In the genomic region with DNA sequence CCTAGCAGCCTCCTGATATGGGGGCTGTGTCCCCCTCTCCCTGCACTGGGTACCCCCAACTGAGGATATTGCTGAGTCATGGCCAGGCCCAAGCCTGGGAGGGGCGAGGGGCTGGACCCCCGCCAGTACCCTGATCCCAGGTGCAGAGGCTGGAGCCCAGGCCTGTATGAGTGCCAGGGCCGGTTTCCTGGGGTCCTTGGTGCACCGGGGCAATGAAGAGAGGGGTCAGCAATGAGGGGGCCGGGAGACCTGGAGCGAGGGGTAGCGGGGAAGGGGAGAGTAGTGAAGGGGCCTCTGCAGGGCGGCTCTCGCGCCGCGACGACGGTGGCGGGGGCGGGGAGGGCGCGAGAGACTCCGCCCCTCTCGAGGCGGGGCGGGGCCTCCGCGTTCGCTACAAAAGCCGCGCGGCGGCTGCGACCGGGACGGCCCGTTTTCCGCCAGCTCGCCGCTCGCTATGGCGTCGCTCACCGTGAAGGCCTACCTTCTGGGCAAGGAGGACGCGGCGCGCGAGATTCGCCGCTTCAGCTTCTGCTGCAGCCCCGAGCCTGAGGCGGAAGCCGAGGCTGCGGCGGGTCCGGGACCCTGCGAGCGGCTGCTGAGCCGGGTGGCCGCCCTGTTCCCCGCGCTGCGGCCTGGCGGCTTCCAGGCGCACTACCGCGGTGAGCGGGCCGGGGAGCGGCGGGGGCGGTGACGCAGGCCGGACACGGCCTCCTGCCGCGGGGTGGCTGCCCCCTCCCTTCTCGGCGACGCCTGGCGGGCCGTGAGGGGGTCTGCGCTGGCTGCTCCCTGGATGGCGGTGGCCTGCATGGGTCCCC, we compare ENCODE assay signal across 1 cellular context.
A peak's percentile ranks its signal among the peaks of the same experiment; 100 is the strongest.
TF ChIP-seq lines count a peak whose summit lies in the region.

A gene (plus strand): TSS at position 423 of the 815 bp plus-strand sequence. CDS start 32 bp downstream, at position 455.

TF ChIP-seq in H1, 55 proteins besides CTCF, POLR2A, EP300 and RAD21 (continued from another document):
- TF ChIP-seq, protein P1, sequence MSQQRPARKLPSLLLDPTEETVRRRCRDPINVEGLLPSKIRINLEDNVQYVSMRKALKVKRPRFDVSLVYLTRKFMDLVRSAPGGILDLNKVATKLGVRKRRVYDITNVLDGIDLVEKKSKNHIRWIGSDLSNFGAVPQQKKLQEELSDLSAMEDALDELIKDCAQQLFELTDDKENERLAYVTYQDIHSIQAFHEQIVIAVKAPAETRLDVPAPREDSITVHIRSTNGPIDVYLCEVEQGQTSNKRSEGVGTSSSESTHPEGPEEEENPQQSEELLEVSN (IDR thresholded peaks at IDR 0.05), result no peak; the same call in 1 of the 2 replicates
- TF ChIP-seq CBX8 (IDR thresholded peaks at IDR 0.05; ENCODE audit: borderline replicate concordance, low read depth, low read length) (no peak), FOSL1 (IDR thresholded peaks at IDR 0.05; ENCODE audit: insufficient read depth, low read depth, low read length) (no peak), CHD1 (IDR thresholded peaks at IDR 0.05; ENCODE audit: low read depth, low read length) (no peak), ASH2L (IDR thresholded peaks at IDR 0.05; ENCODE audit: low read length) (peak; percentile 49), SP4 (IDR thresholded peaks at IDR 0.05; ENCODE audit: low read length) (0 out of 2 replicates have a peak, but pooled peaks have one; percentile 13), NANOG (IDR thresholded peaks at IDR 0.05; ENCODE audit: insufficient read depth, low read depth, low read length, poor library complexity, severe bottlenecking) (no peak), TAF7 (optimal IDR thresholded peaks at IDR 0.05; ENCODE audit: borderline replicate concordance, low read depth, low read length) (no peak), RXRA (IDR thresholded peaks at IDR 0.05; ENCODE audit: insufficient read depth, low read depth, low read length) (no peak), SAP30 (IDR thresholded peaks at IDR 0.05; ENCODE audit: insufficient read depth, insufficient replicate concordance, low read length) (no peak), POU5F1 (IDR thresholded peaks at IDR 0.05; ENCODE audit: low read depth, low read length) (no peak), SP2 (IDR thresholded peaks at IDR 0.05; ENCODE audit: low read length) (no peak), RBBP5 (IDR thresholded peaks at IDR 0.05; ENCODE audit: borderline replicate concordance, low read depth, low read length) (no peak; the same call in 1 of the 2 replicates), NRF1 (IDR thresholded peaks at IDR 0.05; ENCODE audit: low read depth, low read length) (no peak), SRF (IDR thresholded peaks at IDR 0.05; ENCODE audit: low read depth, low read length) (no peak), GABPA (IDR thresholded peaks at IDR 0.05; ENCODE audit: borderline replicate concordance, insufficient read depth, low read length) (no peak), TBP (IDR thresholded peaks at IDR 0.05; ENCODE audit: low read depth, low read length) (peak; percentile 89), EGR1 (IDR thresholded peaks at IDR 0.05; ENCODE audit: borderline replicate concordance, low read depth, low read length) (peak; percentile 75; the same call in 1 of the 2 replicates), CTBP2 (IDR thresholded peaks at IDR 0.05; ENCODE audit: borderline replicate concordance, insufficient read depth, insufficient read length, low read length) (no peak), SIX5 (IDR thresholded peaks at IDR 0.05; ENCODE audit: low read depth, low read length) (no peak), SIRT6 (IDR thresholded peaks at IDR 0.05; ENCODE audit: low read length) (no peak), JUN (IDR thresholded peaks at IDR 0.05; ENCODE audit: low read depth, low read length) (no peak), GTF2F1 (IDR thresholded peaks at IDR 0.05; ENCODE audit: borderline replicate concordance, low read depth, low read length) (no peak), KDM5A (IDR thresholded peaks at IDR 0.05; ENCODE audit: low read length) (no peak; the same call in 1 of the 2 replicates), YY1 (IDR thresholded peaks at IDR 0.05; ENCODE audit: low read depth, low read length) (peak; percentile 29; the same call in 1 of the 2 replicates), MAFK (IDR thresholded peaks at IDR 0.05; ENCODE audit: low read depth, low read length) (peak; percentile 90), TAF1 (IDR thresholded peaks at IDR 0.05; ENCODE audit: low read depth, low read length) (peak; percentile 83; the same call in 1 of the 2 replicates), EZH2 (IDR thresholded peaks at IDR 0.05; ENCODE audit: low read depth, low read length, severe bottlenecking) (no peak), BCL11A (IDR thresholded peaks at IDR 0.05; ENCODE audit: low read depth in 2 of 2, low read length in 2 of 2) (no peak), CREB1 (IDR thresholded peaks at IDR 0.05) (peak; percentile 68; the same call in 1 of the 2 replicates), KDM4A (IDR thresholded peaks at IDR 0.05; ENCODE audit: low read depth, low read length, severe bottlenecking) (peak; percentile 68), SP1 (IDR thresholded peaks at IDR 0.05; ENCODE audit: low read depth, low read length) (no peak), TCF12 (IDR thresholded peaks at IDR 0.05; ENCODE audit: low read depth, low read length) (no peak), HDAC2 (IDR thresholded peaks at IDR 0.05; ENCODE audit: borderline replicate concordance in 1 of 2, low read depth in 2 of 2, low read length in 2 of 2) (no peak), POLR2AphosphoS5 (IDR thresholded peaks at IDR 0.05; ENCODE audit: low read depth, low read length) (peak; percentile 97), RFX5 (IDR thresholded peaks at IDR 0.05; ENCODE audit: borderline replicate concordance, low read depth, low read length) (no peak), JUND (IDR thresholded peaks at IDR 0.05; ENCODE audit: low read length) (no peak), RNF2 (IDR thresholded peaks at IDR 0.05; ENCODE audit: borderline replicate concordance, low read depth, low read length, missing control alignments, poor library complexity, severe bottlenecking) (no peak), CEBPB (IDR thresholded peaks at IDR 0.05; ENCODE audit: low read depth, low read length) (no peak)
- TF ChIP-seq, protein P2, sequence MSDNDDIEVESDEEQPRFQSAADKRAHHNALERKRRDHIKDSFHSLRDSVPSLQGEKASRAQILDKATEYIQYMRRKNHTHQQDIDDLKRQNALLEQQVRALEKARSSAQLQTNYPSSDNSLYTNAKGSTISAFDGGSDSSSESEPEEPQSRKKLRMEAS (IDR thresholded peaks at IDR 0.05), result peak; percentile 31; the same call in 1 of the 2 replicates
- TF ChIP-seq, protein P3, sequence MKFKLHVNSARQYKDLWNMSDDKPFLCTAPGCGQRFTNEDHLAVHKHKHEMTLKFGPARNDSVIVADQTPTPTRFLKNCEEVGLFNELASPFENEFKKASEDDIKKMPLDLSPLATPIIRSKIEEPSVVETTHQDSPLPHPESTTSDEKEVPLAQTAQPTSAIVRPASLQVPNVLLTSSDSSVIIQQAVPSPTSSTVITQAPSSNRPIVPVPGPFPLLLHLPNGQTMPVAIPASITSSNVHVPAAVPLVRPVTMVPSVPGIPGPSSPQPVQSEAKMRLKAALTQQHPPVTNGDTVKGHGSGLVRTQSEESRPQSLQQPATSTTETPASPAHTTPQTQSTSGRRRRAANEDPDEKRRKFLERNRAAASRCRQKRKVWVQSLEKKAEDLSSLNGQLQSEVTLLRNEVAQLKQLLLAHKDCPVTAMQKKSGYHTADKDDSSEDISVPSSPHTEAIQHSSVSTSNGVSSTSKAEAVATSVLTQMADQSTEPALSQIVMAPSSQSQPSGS (IDR thresholded peaks at IDR 0.05; ENCODE audit: low read length), result no peak
- TF ChIP-seq, protein P4, sequence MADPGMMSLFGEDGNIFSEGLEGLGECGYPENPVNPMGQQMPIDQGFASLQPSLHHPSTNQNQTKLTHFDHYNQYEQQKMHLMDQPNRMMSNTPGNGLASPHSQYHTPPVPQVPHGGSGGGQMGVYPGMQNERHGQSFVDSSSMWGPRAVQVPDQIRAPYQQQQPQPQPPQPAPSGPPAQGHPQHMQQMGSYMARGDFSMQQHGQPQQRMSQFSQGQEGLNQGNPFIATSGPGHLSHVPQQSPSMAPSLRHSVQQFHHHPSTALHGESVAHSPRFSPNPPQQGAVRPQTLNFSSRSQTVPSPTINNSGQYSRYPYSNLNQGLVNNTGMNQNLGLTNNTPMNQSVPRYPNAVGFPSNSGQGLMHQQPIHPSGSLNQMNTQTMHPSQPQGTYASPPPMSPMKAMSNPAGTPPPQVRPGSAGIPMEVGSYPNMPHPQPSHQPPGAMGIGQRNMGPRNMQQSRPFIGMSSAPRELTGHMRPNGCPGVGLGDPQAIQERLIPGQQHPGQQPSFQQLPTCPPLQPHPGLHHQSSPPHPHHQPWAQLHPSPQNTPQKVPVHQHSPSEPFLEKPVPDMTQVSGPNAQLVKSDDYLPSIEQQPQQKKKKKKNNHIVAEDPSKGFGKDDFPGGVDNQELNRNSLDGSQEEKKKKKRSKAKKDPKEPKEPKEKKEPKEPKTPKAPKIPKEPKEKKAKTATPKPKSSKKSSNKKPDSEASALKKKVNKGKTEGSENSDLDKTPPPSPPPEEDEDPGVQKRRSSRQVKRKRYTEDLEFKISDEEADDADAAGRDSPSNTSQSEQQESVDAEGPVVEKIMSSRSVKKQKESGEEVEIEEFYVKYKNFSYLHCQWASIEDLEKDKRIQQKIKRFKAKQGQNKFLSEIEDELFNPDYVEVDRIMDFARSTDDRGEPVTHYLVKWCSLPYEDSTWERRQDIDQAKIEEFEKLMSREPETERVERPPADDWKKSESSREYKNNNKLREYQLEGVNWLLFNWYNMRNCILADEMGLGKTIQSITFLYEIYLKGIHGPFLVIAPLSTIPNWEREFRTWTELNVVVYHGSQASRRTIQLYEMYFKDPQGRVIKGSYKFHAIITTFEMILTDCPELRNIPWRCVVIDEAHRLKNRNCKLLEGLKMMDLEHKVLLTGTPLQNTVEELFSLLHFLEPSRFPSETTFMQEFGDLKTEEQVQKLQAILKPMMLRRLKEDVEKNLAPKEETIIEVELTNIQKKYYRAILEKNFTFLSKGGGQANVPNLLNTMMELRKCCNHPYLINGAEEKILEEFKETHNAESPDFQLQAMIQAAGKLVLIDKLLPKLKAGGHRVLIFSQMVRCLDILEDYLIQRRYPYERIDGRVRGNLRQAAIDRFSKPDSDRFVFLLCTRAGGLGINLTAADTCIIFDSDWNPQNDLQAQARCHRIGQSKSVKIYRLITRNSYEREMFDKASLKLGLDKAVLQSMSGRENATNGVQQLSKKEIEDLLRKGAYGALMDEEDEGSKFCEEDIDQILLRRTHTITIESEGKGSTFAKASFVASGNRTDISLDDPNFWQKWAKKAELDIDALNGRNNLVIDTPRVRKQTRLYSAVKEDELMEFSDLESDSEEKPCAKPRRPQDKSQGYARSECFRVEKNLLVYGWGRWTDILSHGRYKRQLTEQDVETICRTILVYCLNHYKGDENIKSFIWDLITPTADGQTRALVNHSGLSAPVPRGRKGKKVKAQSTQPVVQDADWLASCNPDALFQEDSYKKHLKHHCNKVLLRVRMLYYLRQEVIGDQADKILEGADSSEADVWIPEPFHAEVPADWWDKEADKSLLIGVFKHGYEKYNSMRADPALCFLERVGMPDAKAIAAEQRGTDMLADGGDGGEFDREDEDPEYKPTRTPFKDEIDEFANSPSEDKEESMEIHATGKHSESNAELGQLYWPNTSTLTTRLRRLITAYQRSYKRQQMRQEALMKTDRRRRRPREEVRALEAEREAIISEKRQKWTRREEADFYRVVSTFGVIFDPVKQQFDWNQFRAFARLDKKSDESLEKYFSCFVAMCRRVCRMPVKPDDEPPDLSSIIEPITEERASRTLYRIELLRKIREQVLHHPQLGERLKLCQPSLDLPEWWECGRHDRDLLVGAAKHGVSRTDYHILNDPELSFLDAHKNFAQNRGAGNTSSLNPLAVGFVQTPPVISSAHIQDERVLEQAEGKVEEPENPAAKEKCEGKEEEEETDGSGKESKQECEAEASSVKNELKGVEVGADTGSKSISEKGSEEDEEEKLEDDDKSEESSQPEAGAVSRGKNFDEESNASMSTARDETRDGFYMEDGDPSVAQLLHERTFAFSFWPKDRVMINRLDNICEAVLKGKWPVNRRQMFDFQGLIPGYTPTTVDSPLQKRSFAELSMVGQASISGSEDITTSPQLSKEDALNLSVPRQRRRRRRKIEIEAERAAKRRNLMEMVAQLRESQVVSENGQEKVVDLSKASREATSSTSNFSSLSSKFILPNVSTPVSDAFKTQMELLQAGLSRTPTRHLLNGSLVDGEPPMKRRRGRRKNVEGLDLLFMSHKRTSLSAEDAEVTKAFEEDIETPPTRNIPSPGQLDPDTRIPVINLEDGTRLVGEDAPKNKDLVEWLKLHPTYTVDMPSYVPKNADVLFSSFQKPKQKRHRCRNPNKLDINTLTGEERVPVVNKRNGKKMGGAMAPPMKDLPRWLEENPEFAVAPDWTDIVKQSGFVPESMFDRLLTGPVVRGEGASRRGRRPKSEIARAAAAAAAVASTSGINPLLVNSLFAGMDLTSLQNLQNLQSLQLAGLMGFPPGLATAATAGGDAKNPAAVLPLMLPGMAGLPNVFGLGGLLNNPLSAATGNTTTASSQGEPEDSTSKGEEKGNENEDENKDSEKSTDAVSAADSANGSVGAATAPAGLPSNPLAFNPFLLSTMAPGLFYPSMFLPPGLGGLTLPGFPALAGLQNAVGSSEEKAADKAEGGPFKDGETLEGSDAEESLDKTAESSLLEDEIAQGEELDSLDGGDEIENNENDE (IDR thresholded peaks at IDR 0.05; ENCODE audit: insufficient replicate concordance, low read length), result no peak
- TF ChIP-seq, protein P5, sequence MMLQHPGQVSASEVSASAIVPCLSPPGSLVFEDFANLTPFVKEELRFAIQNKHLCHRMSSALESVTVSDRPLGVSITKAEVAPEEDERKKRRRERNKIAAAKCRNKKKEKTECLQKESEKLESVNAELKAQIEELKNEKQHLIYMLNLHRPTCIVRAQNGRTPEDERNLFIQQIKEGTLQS (IDR thresholded peaks at IDR 0.05; ENCODE audit: insufficient read depth, low read depth, low read length), result no peak
- TF ChIP-seq, protein P6, sequence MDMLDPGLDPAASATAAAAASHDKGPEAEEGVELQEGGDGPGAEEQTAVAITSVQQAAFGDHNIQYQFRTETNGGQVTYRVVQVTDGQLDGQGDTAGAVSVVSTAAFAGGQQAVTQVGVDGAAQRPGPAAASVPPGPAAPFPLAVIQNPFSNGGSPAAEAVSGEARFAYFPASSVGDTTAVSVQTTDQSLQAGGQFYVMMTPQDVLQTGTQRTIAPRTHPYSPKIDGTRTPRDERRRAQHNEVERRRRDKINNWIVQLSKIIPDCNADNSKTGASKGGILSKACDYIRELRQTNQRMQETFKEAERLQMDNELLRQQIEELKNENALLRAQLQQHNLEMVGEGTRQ (IDR thresholded peaks at IDR 0.05; ENCODE audit: low read length), result no peak
